Comparison of ENCODE assay signal across 12 cellular contexts in the genomic region with DNA sequence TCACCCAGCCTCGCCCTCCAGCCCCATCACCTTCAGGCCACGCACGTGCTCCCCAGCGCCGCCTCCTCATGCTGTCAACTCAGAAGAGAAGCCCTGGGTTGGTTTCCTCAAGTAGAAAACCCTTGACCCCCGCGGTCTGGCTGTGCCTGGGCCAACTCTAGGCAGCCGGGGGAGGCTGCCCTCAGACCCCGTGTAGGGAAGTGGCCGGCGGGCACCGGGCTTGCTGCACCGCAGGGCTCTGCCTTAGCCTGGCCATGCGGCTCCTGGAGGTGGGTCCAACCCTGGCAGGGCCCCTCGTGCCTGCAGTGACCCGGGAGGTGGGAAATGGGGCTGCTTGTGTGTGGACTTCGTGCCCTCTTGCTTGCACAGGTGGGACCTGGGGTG.
DNase-seq lines count a peak whose midpoint lies in the region; ATAC-seq and TF ChIP-seq lines count a peak whose summit lies in the region.
"Had no signal": no experiment of that assay in that cellular context is flagged by ENCODE, and none has a peak within 500 bp of the region (broad histone marks: within the 10 kb centered on the region; RNA-seq: fewer than 3 reads in every experiment).

No MANE protein-coding gene starts in this region.

- ATAC-seq in stimulated activated effector memory CD8-positive, alpha-beta T cell treated with anti-CD3 and anti-CD28 coated beads, Interleukin-12 subunit alpha, Interleukin-12 subunit beta, amount 100 ng/mL, for 72 hours = no peak
- ATAC-seq in GM18502 (IDR thresholded peaks at IDR 0.05; ENCODE audit: poor library complexity, unreplicated experiment) = no peak
- ATAC-seq in HG03280 (IDR thresholded peaks at IDR 0.05; ENCODE audit: unreplicated experiment) = no peak

- peak overlapping the region; percentile 43 for H3K27ac Mint-ChIP-seq in glutamatergic neuron (ENCODE audit: unreplicated experiment)
- no peak overlapping the region for H3K27ac Mint-ChIP-seq in stimulated activated effector memory CD8-positive, alpha-beta T cell treated with anti-CD3 and anti-CD28 coated beads, Interleukin-12 subunit alpha, Interleukin-12 subunit beta, amount 100 ng/mL, for 72 hours

- peak overlapping the region; percentile 63 for H3K4me3 Mint-ChIP-seq in glutamatergic neuron (ENCODE audit: unreplicated experiment)
- peak overlapping the region; percentile 60 for H3K4me3 Mint-ChIP-seq in stimulated activated effector memory CD8-positive, alpha-beta T cell treated with anti-CD3 and anti-CD28 coated beads, Interleukin-12 subunit alpha, Interleukin-12 subunit beta, amount 100 ng/mL, for 72 hours
- H3K4me3 Mint-ChIP-seq: neural crest cell had no signal

- H3K27me3 Mint-ChIP-seq in glutamatergic neuron (ENCODE audit: unreplicated experiment) = peaks cover 22% of the 10 kb centered on the region

- peaks cover 36% of the 10 kb centered on the region for H3K4me1 Mint-ChIP-seq in glutamatergic neuron (ENCODE audit: low read depth, unreplicated experiment)
- H3K4me1 Mint-ChIP-seq in stimulated activated effector memory CD8-positive, alpha-beta T cell treated with anti-CD3 and anti-CD28 coated beads, Interleukin-12 subunit alpha, Interleukin-12 subunit beta, amount 100 ng/mL, for 72 hours = peaks cover 7% of the 10 kb centered on the region

- no peaks in the 10 kb centered on the region for H3K36me3 Mint-ChIP-seq in glutamatergic neuron (ENCODE audit: unreplicated experiment)
- H3K36me3 Mint-ChIP-seq in stimulated activated effector memory CD8-positive, alpha-beta T cell treated with anti-CD3 and anti-CD28 coated beads, Interleukin-12 subunit alpha, Interleukin-12 subunit beta, amount 100 ng/mL, for 72 hours = no peaks in the 10 kb centered on the region

- peaks cover 10% of the 10 kb centered on the region for H3K9me3 Mint-ChIP-seq in glutamatergic neuron (ENCODE audit: unreplicated experiment)
- H3K9me3 Mint-ChIP-seq in stimulated activated effector memory CD8-positive, alpha-beta T cell treated with anti-CD3 and anti-CD28 coated beads, Interleukin-12 subunit alpha, Interleukin-12 subunit beta, amount 100 ng/mL, for 72 hours = no peaks in the 10 kb centered on the region
- H3K9me3 Mint-ChIP-seq: neural crest cell had no signal

- no peak for TF ChIP-seq CTCF in glutamatergic neuron (IDR thresholded peaks at IDR 0.05; ENCODE audit: partially characterized antibody, unreplicated experiment)

- DNase-seq in DMS 273 (lab: John Stamatoyannopoulos, UW; ENCODE audit: unreplicated experiment) (peak; percentile 68), DMS 273 treated with DMSO at 0.1 percent for 48 hours (lab: John Stamatoyannopoulos, UW) (no peak), NCI-H69 (lab: John Stamatoyannopoulos, UW) (peak; percentile 66), glutamatergic neuron (no peak), NCI-H1048 (lab: John Stamatoyannopoulos, UW) (no peak)
- DNase-seq in stimulated activated effector memory CD8-positive, alpha-beta T cell treated with anti-CD3 and anti-CD28 coated beads, Interleukin-12 subunit alpha, Interleukin-12 subunit beta, amount 100 ng/mL, for 72 hours (ENCODE audit: low spot score in 2 of 2) = no peak
- DNase-seq: cortex of kidney, GF-D8, hippocampal formation had no signal

Comparison
In these comparisons a context has a peak if more than half of its experiments do, and no peak if none do; other contexts are left out.
1. DNase-seq: peak in DMS 273 (single experiment) and NCI-H69 (single experiment); none in DMS 273 treated with DMSO at 0.1 percent for 48 hours (single experiment), glutamatergic neuron (single experiment), stimulated activated effector memory CD8-positive, alpha-beta T cell treated with anti-CD3 and anti-CD28 coated beads, Interleukin-12 subunit alpha, Interleukin-12 subunit beta, amount 100 ng/mL, for 72 hours (0 of 2) and NCI-H1048 (single experiment).